ENCODE assay signal across 31 cellular contexts in the genomic region with DNA sequence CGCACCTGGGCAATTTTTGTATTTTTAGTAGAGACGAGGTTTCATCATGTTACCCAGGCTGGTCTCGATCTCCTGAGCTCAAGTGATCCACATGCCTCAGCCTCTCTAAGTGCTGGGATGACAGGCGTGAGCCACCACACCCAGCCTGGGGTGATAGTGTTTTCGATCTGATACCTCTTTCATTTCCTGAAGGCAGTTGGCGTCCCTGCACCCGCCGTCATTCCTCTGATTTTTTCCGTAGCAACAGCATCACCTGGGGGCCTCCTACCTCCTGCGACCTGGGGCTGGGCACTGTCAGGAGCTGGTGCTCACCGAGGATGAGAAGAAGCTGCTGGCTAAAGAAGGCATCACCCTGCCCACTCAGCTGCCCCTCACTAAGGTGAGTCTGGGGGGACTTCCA. TPM values are rescaled to one million over a fixed set of nuclear protein-coding genes. Genes with fewer than 3 reads are reported as not detected.
"Had no signal": no experiment of that assay in that cellular context is flagged by ENCODE, and none has a peak within 500 bp of the region (broad histone marks: within the 10 kb centered on the region; RNA-seq: fewer than 3 reads in every experiment).

No MANE protein-coding gene starts in this region.

- H3K4me3 ChIP-seq: PC-9 had no signal

- ATAC-seq: activated naive CD8-positive, alpha-beta T cell treated with anti-CD3 and anti-CD28 coated beads, Interleukin-2, amount 50 U/mL, for 24 hours; activated T-cell treated with anti-CD3 and anti-CD28 coated beads, Interleukin-2, amount 50 U/mL, for 4 hours; Right ventricle myocardium inferior had no signal

- H3K27ac ChIP-seq: PC-9, RWPE1, VCaP had no signal

- DNase-seq: activated B cell treated with CpG ODN at 0.5 μM for 24 hours; activated CD4-positive, alpha-beta memory T cell treated with anti-CD3 and anti-CD28 coated beads for 36 hours; activated CD4-positive, alpha-beta T cell treated with anti-CD3 and anti-CD28 coated beads for 4 hours; activated CD4-positive, alpha-beta T cell treated with anti-CD3 and anti-CD28 coated beads, Interleukin-2, amount 50 U/mL, for 1 hour; activated CD4-positive, CD25-positive, alpha-beta regulatory T cell treated with anti-CD3 and anti-CD28 coated beads, Interleukin-2, amount 50 U/mL, for 72 hours; activated CD8-positive, alpha-beta memory T cell treated with anti-CD3 and anti-CD28 coated beads, Interleukin-2, amount 50 U/mL, for 4 hours; activated naive CD4-positive, alpha-beta T cell treated with anti-CD3 and anti-CD28 coated beads, Interleukin-2, amount 10 ng/mL, durations not matched to agents 7 days and 5 days; activated naive CD8-positive, alpha-beta T cell treated with anti-CD3 and anti-CD28 coated beads, Interleukin-2, amount 50 U/mL, for 24 hours; activated T-cell treated with anti-CD3 and anti-CD28 coated beads for 4 hours; activated T-cell treated with anti-CD3 and anti-CD28 coated beads, Interleukin-2, amount 50 U/mL, for 4 hours; anterior cingulate cortex; caudate nucleus; cerebellar nuclear complex; Karpas-422; KBM-7; NCI-H187; NCI-H2029 treated with DMSO at 0.1 percent for 48 hours; NCI-H526; NCI-H774; PC-9; SIG-M5; SW 1271; T-helper 1 cell; T-helper 2 cell; T-helper 9 cell had no signal

RNA-seq across cellular contexts. Expression of a gene that starts 10.8 kb away (rescaled TPM):
- total RNA-seq: activated B cell treated with CpG ODN at 0.5 μM for 24 hours; activated CD4-positive, alpha-beta memory T cell treated with anti-CD3 and anti-CD28 coated beads for 36 hours; bronchial epithelial cell; MCF 10A; NCI-H460; PC-9; Right ventricle myocardium inferior had no signal
